In genomic region chr20:3658708-3659491, GRCh38 we compare ENCODE assay signal across 1 cellular context.
TF ChIP-seq lines count a peak whose summit lies in the region.

No MANE protein-coding gene starts in this region.

TF ChIP-seq in K562, 482 proteins besides CTCF, POLR2A, EP300 and RAD21 (continued from another document):
- TF ChIP-seq ATF1 (CRISPR knock-in tag; IDR thresholded peaks at IDR 0.05) (no peak), ATF1 (tag; IDR thresholded peaks at IDR 0.05) (peak; percentile 68), ZNF143 (CRISPR knock-in tag; IDR thresholded peaks at IDR 0.05) (peak; percentile 70; the same call in 1 of the 2 replicates), CREB1 (IDR thresholded peaks at IDR 0.05) (peak; percentile 38; the same call in 1 of the 2 replicates), CREB1 (CRISPR knock-in tag; IDR thresholded peaks at IDR 0.05) (peak; percentile 22; the same call in 1 of the 2 replicates), SIX5 (IDR thresholded peaks at IDR 0.05; ENCODE audit: borderline replicate concordance in 1 of 2, insufficient read depth in 1 of 2, low read depth in 1 of 2, low read length in 2 of 2) (peak; percentile 21 to 25; a peak in 2 of 4 replicates), CBX2 (IDR thresholded peaks at IDR 0.05; ENCODE audit: insufficient read depth, low read length, poor library complexity, severe bottlenecking) (no peak)
